16 cellular contexts compared by ENCODE assay signal in the genomic region with DNA sequence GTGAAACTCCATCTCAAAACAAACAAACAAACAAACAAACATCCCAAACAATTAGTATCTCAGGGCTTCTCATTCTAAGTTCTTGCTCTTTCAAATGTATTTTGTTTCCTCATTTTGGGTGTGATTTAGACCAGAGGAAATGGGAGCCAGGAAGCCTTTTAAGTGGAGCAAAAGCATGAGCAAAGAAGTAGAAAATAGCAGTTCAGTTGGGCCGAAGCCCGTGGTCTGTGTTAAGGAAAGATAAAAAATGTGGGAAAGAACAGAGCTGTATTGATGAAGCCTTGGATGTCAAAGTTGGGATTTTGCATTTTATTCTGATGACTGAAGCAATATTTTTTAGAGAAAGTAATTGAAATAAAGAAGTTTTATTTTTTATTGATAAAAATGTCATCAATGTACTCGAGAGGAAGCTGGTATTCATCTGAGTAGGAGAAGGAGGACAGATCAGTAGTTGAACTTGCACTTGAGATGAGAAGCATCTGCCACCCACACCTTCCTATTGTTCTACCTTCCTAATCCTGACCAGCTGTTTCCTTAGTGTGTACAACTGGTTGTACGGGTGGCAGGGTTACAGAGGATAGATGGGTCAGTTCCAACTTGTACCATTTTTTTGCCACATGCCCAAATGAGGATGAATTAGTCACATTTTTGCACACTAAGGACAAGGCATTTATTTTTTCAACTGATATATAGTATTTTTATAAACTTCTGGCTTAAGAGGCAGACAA.
DNase-seq lines count a peak whose midpoint lies in the region; ATAC-seq and TF ChIP-seq lines count a peak whose summit lies in the region.
"Had no signal": no experiment of that assay in that cellular context is flagged by ENCODE, and none has a peak within 500 bp of the region (broad histone marks: within the 10 kb centered on the region; RNA-seq: fewer than 3 reads in every experiment).

No MANE protein-coding gene starts in this region.

- DNase-seq in epithelial cell of esophagus (ENCODE audit: low read depth), result peak; percentile 51
- no peak for DNase-seq in DMS79 treated with DMSO at 0.1 percent for 48 hours (lab: John Stamatoyannopoulos, UW)
- no peak for DNase-seq in stimulated activated naive CD4-positive, alpha-beta T cell (lab: John Stamatoyannopoulos, UW)
- DNase-seq: activated naive CD8-positive, alpha-beta T cell treated with anti-CD3 and anti-CD28 coated beads, Interleukin-2, amount 10 ng/mL, durations not matched to agents 7 days and 5 days; central memory CD4-positive, alpha-beta T cell; HCEC 1CT; KBM-7; lower lobe of right lung; NCI-H1436; retina; T-helper 9 cell; trophoblast cell had no signal

- ATAC-seq in GM18505 (IDR thresholded peaks at IDR 0.05; ENCODE audit: unreplicated experiment) (peak; percentile 25), GM19351 (IDR thresholded peaks at IDR 0.05; ENCODE audit: unreplicated experiment) (peak; percentile 35), HG03378 (IDR thresholded peaks at IDR 0.05; ENCODE audit: unreplicated experiment) (peak; percentile 33), HG02798 (IDR thresholded peaks at IDR 0.05; ENCODE audit: poor library complexity, unreplicated experiment) (no peak)

- H3K4me3 ChIP-seq in epithelial cell of esophagus (ENCODE audit: low read length), result no peak overlapping the region
- H3K4me3 ChIP-seq: lower lobe of right lung had no signal

- TF ChIP-seq CTCF in epithelial cell of esophagus (IDR thresholded peaks at IDR 0.05; ENCODE audit: insufficient read depth, low read depth, low read length, missing control alignments), result no peak

- no peak for TF ChIP-seq POLR2A in GM18505 (IDR thresholded peaks at IDR 0.05; ENCODE audit: borderline replicate concordance, extremely low read depth, insufficient read depth, insufficient read length)
